8 cellular contexts compared by ENCODE assay signal in the genomic region with DNA sequence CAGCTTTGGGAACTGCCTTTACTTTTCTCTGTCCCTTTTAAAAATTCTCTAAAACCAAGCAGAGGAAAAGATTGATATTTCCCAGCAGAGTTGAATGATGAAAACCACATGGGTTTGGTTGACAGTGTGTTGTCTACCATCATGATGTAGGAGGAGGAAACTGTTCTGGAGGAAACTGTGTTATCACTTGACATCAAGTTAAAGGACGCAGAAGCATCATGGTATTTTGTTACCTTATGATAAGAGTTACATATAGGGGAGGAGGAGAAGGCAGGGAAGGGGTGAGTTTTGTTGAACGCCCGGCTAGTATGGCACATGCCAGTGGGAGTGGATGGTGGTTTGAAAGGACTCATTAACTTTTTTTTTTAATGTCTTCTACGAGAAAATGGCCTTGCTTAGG. TPM values are rescaled to one million over a fixed set of nuclear protein-coding genes. Genes with fewer than 3 reads are reported as not detected.
DNase-seq lines count a peak whose midpoint lies in the region; ATAC-seq and TF ChIP-seq lines count a peak whose summit lies in the region.

No MANE protein-coding gene starts in this region.

- ATAC-seq in T-helper 17 cell: no peak
- no peak for ATAC-seq in stimulated activated naive CD8-positive, alpha-beta T cell treated with anti-CD3 and anti-CD28 coated beads, Interleukin-15, amount 100 ng/mL, for 72 hours

- DNase-seq in NCI-H345 (lab: John Stamatoyannopoulos, UW) (peak; percentile 6), NCI-H345 treated with DMSO at 0.1 percent for 48 hours (lab: John Stamatoyannopoulos, UW; ENCODE audit: unreplicated experiment) (no peak), T-helper 17 cell (no peak), glutamatergic neuron (no peak), HEK293T (ENCODE audit: extremely low spot score) (no peak), SJCRH30 (no peak), ecto neural progenitor cell (ENCODE audit: low spot score) (no peak)
- no peak for DNase-seq in stimulated activated naive CD8-positive, alpha-beta T cell treated with anti-CD3 and anti-CD28 coated beads, Interleukin-15, amount 100 ng/mL, for 72 hours

- H3K27ac ChIP-seq in SJCRH30: no peak overlapping the region

- POLR2A ChIA-PET in HEK293T (lab: Yijun Ruan, JAX): interaction anchor here (1.0 to 1.7 kb wide), 3 partner anchors 28 to 200 kb away, joined by 3 to 5 read pairs (median 4); a partner anchor contains a TSS

- peaks cover 16% of the 10 kb centered on the region for H3K4me1 ChIP-seq in SJCRH30

- CTCF ChIA-PET in HEK293T (lab: Yijun Ruan, JAX): interaction anchor here (1.0 kb wide), 1 partner anchor 13 kb away, joined by 3 read pairs; no protein-coding TSS in a partner anchor

- no peaks in the 10 kb centered on the region for H3K36me3 Mint-ChIP-seq in T-helper 17 cell (ENCODE audit: low read depth)
- H3K36me3 Mint-ChIP-seq in glutamatergic neuron (ENCODE audit: unreplicated experiment): no peaks in the 10 kb centered on the region

- H3K27me3 ChIP-seq in SJCRH30: no peaks in the 10 kb centered on the region

- H3K27ac Mint-ChIP-seq in T-helper 17 cell (no peak overlapping the region), glutamatergic neuron (ENCODE audit: unreplicated experiment) (peak overlapping the region; percentile 63)
- H3K27ac Mint-ChIP-seq in stimulated activated naive CD8-positive, alpha-beta T cell treated with anti-CD3 and anti-CD28 coated beads, Interleukin-15, amount 100 ng/mL, for 72 hours: no peak overlapping the region

- peaks cover 2% of the 10 kb centered on the region for H3K9me3 ChIP-seq in T-helper 17 cell (ENCODE audit: control insufficient read depth, low read length, poor library complexity, severe bottlenecking)
- H3K9me3 ChIP-seq in SJCRH30 (replicated peaks): no peaks in the 10 kb centered on the region

- peak overlapping the region; percentile 80 for H3K4me3 Mint-ChIP-seq in T-helper 17 cell
- H3K4me3 Mint-ChIP-seq in glutamatergic neuron (ENCODE audit: unreplicated experiment): peak overlapping the region; percentile 75
- H3K4me3 Mint-ChIP-seq in stimulated activated naive CD8-positive, alpha-beta T cell treated with anti-CD3 and anti-CD28 coated beads, Interleukin-15, amount 100 ng/mL, for 72 hours: peak overlapping the region; percentile 74 to 88

- no peaks in the 10 kb centered on the region for H3K9me3 Mint-ChIP-seq in glutamatergic neuron (ENCODE audit: unreplicated experiment)
- H3K9me3 Mint-ChIP-seq in stimulated activated naive CD8-positive, alpha-beta T cell treated with anti-CD3 and anti-CD28 coated beads, Interleukin-15, amount 100 ng/mL, for 72 hours: no peaks in the 10 kb centered on the region

- H3K36me3 ChIP-seq in SJCRH30: no peaks in the 10 kb centered on the region

- no peak overlapping the region for H3K4me3 ChIP-seq in SJCRH30

- no peak for TF ChIP-seq CTCF in glutamatergic neuron (IDR thresholded peaks at IDR 0.05; ENCODE audit: partially characterized antibody, unreplicated experiment)

- peaks cover 20% of the 10 kb centered on the region for H3K27me3 Mint-ChIP-seq in T-helper 17 cell
- H3K27me3 Mint-ChIP-seq in glutamatergic neuron (ENCODE audit: unreplicated experiment): no peaks in the 10 kb centered on the region
- peaks cover 9% of the 10 kb centered on the region for H3K27me3 Mint-ChIP-seq in stimulated activated naive CD8-positive, alpha-beta T cell treated with anti-CD3 and anti-CD28 coated beads, Interleukin-15, amount 100 ng/mL, for 72 hours

- H3K4me1 Mint-ChIP-seq in T-helper 17 cell (peaks cover 5% of the 10 kb centered on the region), glutamatergic neuron (ENCODE audit: low read depth, unreplicated experiment) (peaks cover 6% of the 10 kb centered on the region)
- peaks cover 13% of the 10 kb centered on the region for H3K4me1 Mint-ChIP-seq in stimulated activated naive CD8-positive, alpha-beta T cell treated with anti-CD3 and anti-CD28 coated beads, Interleukin-15, amount 100 ng/mL, for 72 hours

TF ChIP-seq in HEK293T, 16 proteins besides CTCF, POLR2A, EP300 and RAD21:
- TF ChIP-seq FOXM1 (IDR thresholded peaks at IDR 0.05; ENCODE audit: borderline replicate concordance): no peak
- TF ChIP-seq BHLHE40 (IDR thresholded peaks at IDR 0.05; ENCODE audit: borderline replicate concordance): no peak
- no peak for TF ChIP-seq LEF1 (IDR thresholded peaks at IDR 0.05; ENCODE audit: borderline replicate concordance)
- no peak for TF ChIP-seq SP1 (IDR thresholded peaks at IDR 0.05)
- no peak for TF ChIP-seq NFRKB (IDR thresholded peaks at IDR 0.05)
- no peak for TF ChIP-seq FOXA1 (IDR thresholded peaks at IDR 0.05)
- no peak for TF ChIP-seq ZNF384 (IDR thresholded peaks at IDR 0.05)
- TF ChIP-seq TARDBP (IDR thresholded peaks at IDR 0.05): no peak
- TF ChIP-seq FOXK2 (IDR thresholded peaks at IDR 0.05): no peak
- no peak for TF ChIP-seq HDGF (IDR thresholded peaks at IDR 0.05; ENCODE audit: borderline replicate concordance)
- no peak for TF ChIP-seq SUZ12 (IDR thresholded peaks at IDR 0.05)
- TF ChIP-seq ELF4 (IDR thresholded peaks at IDR 0.05): no peak

RNA-seq across cellular contexts. Expression of a gene that starts 0.9 kb away (rescaled TPM):
- total RNA-seq in T-helper 17 cell (not detected), glutamatergic neuron (ENCODE audit: unreplicated experiment) (0.91 TPM)
- total RNA-seq in SJCRH30 (2014; rRNA removed; shearing (Covaris generic)): 0.40 and 0.51 TPM in 2 replicates
